In the genomic region with DNA sequence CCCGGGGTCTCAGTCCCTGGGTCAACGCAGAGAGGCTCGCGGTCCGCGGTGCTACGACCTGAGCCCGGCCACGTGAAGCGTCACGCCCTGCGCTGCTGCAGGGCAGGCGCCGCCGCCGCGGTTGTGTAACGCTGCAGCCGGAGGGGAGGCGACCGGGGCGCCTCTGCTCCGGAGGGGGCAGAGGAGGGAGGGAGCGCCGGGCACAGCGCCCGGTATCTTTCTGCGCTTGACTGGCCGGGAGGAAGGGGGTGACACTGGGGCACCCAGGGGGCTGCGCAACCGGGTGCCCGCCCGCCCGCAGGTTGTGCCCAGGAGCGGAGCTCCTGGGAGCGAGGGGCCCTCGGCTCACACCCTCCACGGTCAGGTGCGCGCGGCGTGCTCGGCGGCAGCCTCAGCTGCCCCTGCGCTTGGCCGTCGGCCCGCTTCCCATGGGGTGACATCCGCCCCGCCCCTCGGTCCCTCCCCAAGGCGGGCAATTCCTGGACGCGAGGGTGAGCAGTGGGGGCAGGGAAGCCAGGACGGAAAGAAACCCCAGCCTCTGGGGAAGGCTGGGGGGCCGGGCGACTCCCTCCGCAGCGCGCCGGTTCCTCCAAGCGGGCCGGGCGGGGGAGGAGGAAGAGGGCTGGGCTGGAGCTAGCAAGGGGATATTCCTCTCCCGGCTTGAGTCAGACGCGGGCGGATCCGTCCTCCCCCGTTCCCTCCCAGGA, we compare ENCODE assay signal across 8 cellular contexts. TPM values are rescaled to one million over a fixed set of nuclear protein-coding genes. Genes with fewer than 3 reads are reported as not detected.
DNase-seq lines count a peak whose midpoint lies in the region; ATAC-seq and TF ChIP-seq lines count a peak whose summit lies in the region.

No MANE protein-coding gene starts in this region.

- in situ Hi-C loops in GM18951 (cut with MboI; ENCODE audit: low sequenced_read_pairs, unreplicated experiment), result loop anchor here (10.0 kb wide), 1 partner anchor 134 kb away; no protein-coding TSS in a partner anchor

- TF ChIP-seq CTCF in BE2C (IDR thresholded peaks at IDR 0.05; ENCODE audit: low read depth, low read length), result no peak

- peak overlapping the region; percentile 94 for H3K4me3 Mint-ChIP-seq in activated CD4-positive, alpha-beta memory T cell treated with anti-CD3 and anti-CD28 coated beads, Interleukin-2, amount 10 ng/mL, durations not matched to agents 7 days and 5 days

- peaks cover 46% of the 10 kb centered on the region for H3K36me3 Mint-ChIP-seq in activated CD4-positive, alpha-beta memory T cell treated with anti-CD3 and anti-CD28 coated beads, Interleukin-2, amount 10 ng/mL, durations not matched to agents 7 days and 5 days (ENCODE audit: low read depth)

- peak; percentile 88 for TF ChIP-seq POLR2A in GM18951 (IDR thresholded peaks at IDR 0.05; ENCODE audit: extremely low read depth, insufficient read depth, insufficient read length)

- POLR2A ChIA-PET in activated CD4-positive, alpha-beta memory T cell treated with anti-CD3 and anti-CD28 coated beads, Interleukin-2, amount 10 ng/mL, durations not matched to agents 7 days and 5 days (lab: Charles Lee), result interaction anchor here (0.6 to 17.3 kb wide), 44 partner anchors 8 to 486 kb away, joined by 3 to 822 read pairs (median 10); a partner anchor contains a TSS

- ATAC-seq in HG03175 (IDR thresholded peaks at IDR 0.05; ENCODE audit: unreplicated experiment), result peak; percentile 43

- H3K9me3 Mint-ChIP-seq in activated CD4-positive, alpha-beta memory T cell treated with anti-CD3 and anti-CD28 coated beads, Interleukin-2, amount 10 ng/mL, durations not matched to agents 7 days and 5 days, result no peaks in the 10 kb centered on the region

- peaks cover 42% of the 10 kb centered on the region for H3K4me1 Mint-ChIP-seq in activated CD4-positive, alpha-beta memory T cell treated with anti-CD3 and anti-CD28 coated beads, Interleukin-2, amount 10 ng/mL, durations not matched to agents 7 days and 5 days

- H3K9me3 ChIP-seq in BE2C, result no peaks in the 10 kb centered on the region

- H3K4me1 ChIP-seq in BE2C, result no peaks in the 10 kb centered on the region

- DNase-seq in BE2C (peak; percentile 89), NCI-H524 treated with DMSO at 0.1 percent for 48 hours (lab: John Stamatoyannopoulos, UW) (peak; percentile 56), medulla oblongata (ENCODE audit: extremely low spot score) (peak; percentile 94)
- DNase-seq in activated CD4-positive, alpha-beta memory T cell treated with anti-CD3 and anti-CD28 coated beads, Interleukin-2, amount 10 ng/mL, durations not matched to agents 7 days and 5 days, result peak; percentile 92
- DNase-seq in effector CD4-positive, alpha-beta T cell, result peak; percentile 73
- peak; percentile 90 to 93 (median 91) for DNase-seq in stimulated activated CD4-positive, alpha-beta T cell treated with anti-CD3 and anti-CD28 coated beads, TNF-alpha, amount 100 ng/mL, for 48 hours (ENCODE audit: low read depth in 3 of 3)

- no peaks in the 10 kb centered on the region for H3K36me3 ChIP-seq in BE2C

- no peaks in the 10 kb centered on the region for H3K27me3 ChIP-seq in BE2C

- CTCF ChIA-PET in activated CD4-positive, alpha-beta memory T cell treated with anti-CD3 and anti-CD28 coated beads, Interleukin-2, amount 10 ng/mL, durations not matched to agents 7 days and 5 days (lab: Charles Lee), result interaction anchor here (0.8 to 9.2 kb wide), 24 partner anchors 9 to 267 kb away, joined by 3 to 119 read pairs (median 11); no protein-coding TSS in a partner anchor

- H3K27me3 Mint-ChIP-seq in activated CD4-positive, alpha-beta memory T cell treated with anti-CD3 and anti-CD28 coated beads, Interleukin-2, amount 10 ng/mL, durations not matched to agents 7 days and 5 days, result no peaks in the 10 kb centered on the region

- H3K27ac Mint-ChIP-seq in activated CD4-positive, alpha-beta memory T cell treated with anti-CD3 and anti-CD28 coated beads, Interleukin-2, amount 10 ng/mL, durations not matched to agents 7 days and 5 days, result peak overlapping the region; percentile 99

- peak overlapping the region; percentile 64 for H3K4me3 ChIP-seq in BE2C (ENCODE audit: low read depth, low read length)

RNA-seq across cellular contexts. Expression of a gene that starts 0.8 kb away (rescaled TPM):
- polyA plus RNA-seq in BE2C (2012; ENCODE audit: insufficient read depth, insufficient read length, low read depth), result 21.8 TPM
- total RNA-seq in activated CD4-positive, alpha-beta memory T cell treated with anti-CD3 and anti-CD28 coated beads, Interleukin-2, amount 10 ng/mL, durations not matched to agents 7 days and 5 days, result 100 to 1,000 TPM; 316 to 318 TPM

Comparison
In these comparisons a context has a peak if more than half of its experiments do, and no peak if none do; other contexts are left out.
1. Peak in every context shown above with its lines: DNase-seq, ATAC-seq and H3K4me3 ChIP-seq.